1 cellular context compared by ENCODE assay signal in genomic region chr20:64114356-64114971, GRCh38.
TF ChIP-seq lines count a peak whose summit lies in the region.

No MANE protein-coding gene starts in this region.

TF ChIP-seq in HepG2, 621 proteins besides CTCF, POLR2A, EP300 and RAD21:
- TF ChIP-seq, protein P1, sequence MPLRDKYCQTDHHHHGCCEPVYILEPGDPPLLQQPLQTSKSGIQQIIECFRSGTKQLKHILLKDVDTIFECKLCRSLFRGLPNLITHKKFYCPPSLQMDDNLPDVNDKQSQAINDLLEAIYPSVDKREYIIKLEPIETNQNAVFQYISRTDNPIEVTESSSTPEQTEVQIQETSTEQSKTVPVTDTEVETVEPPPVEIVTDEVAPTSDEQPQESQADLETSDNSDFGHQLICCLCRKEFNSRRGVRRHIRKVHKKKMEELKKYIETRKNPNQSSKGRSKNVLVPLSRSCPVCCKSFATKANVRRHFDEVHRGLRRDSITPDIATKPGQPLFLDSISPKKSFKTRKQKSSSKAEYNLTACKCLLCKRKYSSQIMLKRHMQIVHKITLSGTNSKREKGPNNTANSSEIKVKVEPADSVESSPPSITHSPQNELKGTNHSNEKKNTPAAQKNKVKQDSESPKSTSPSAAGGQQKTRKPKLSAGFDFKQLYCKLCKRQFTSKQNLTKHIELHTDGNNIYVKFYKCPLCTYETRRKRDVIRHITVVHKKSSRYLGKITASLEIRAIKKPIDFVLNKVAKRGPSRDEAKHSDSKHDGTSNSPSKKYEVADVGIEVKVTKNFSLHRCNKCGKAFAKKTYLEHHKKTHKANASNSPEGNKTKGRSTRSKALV (CRISPR knock-in tag; IDR thresholded peaks at IDR 0.05): no peak
- TF ChIP-seq, protein P2, sequence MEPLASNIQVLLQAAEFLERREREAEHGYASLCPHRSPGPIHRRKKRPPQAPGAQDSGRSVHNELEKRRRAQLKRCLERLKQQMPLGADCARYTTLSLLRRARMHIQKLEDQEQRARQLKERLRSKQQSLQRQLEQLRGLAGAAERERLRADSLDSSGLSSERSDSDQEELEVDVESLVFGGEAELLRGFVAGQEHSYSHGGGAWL (CRISPR knock-in tag; IDR thresholded peaks at IDR 0.05): no peak
- TF ChIP-seq, protein P3, sequence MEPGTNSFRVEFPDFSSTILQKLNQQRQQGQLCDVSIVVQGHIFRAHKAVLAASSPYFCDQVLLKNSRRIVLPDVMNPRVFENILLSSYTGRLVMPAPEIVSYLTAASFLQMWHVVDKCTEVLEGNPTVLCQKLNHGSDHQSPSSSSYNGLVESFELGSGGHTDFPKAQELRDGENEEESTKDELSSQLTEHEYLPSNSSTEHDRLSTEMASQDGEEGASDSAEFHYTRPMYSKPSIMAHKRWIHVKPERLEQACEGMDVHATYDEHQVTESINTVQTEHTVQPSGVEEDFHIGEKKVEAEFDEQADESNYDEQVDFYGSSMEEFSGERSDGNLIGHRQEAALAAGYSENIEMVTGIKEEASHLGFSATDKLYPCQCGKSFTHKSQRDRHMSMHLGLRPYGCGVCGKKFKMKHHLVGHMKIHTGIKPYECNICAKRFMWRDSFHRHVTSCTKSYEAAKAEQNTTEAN (CRISPR knock-in tag; conservative IDR thresholded peaks at IDR 0.05): no peak
